ENCODE assay signal across 21 cellular contexts in genomic region chr13:35925669-35926068, GRCh38.
DNase-seq lines count a peak whose midpoint lies in the region; ATAC-seq and TF ChIP-seq lines count a peak whose summit lies in the region.
"Had no signal": no experiment of that assay in that cellular context is flagged by ENCODE, and none has a peak within 500 bp of the region (broad histone marks: within the 10 kb centered on the region; RNA-seq: fewer than 3 reads in every experiment).

No MANE protein-coding gene starts in this region.

- H2AFZ ChIP-seq in smooth muscle cell (ENCODE audit: low read depth) = no peak overlapping the region

- no peak for TF ChIP-seq EP300 in upper lobe of left lung (IDR thresholded peaks at IDR 0.05)

- no peak for TF ChIP-seq POLR2A in GM18505 (IDR thresholded peaks at IDR 0.05; ENCODE audit: borderline replicate concordance, extremely low read depth, insufficient read depth, insufficient read length)
- TF ChIP-seq POLR2A in upper lobe of left lung (IDR thresholded peaks at IDR 0.05) = no peak

- no peak overlapping the region for H3K4me3 Mint-ChIP-seq in chondrocyte (ENCODE audit: unreplicated experiment)
- H3K4me3 Mint-ChIP-seq: CD4-positive, CD25-positive, alpha-beta regulatory T cell; CD8-positive, alpha-beta memory T cell; H9; IgD-negative memory B cell had no signal

- H3K79me2 ChIP-seq in smooth muscle cell (ENCODE audit: low read depth) = no peaks in the 10 kb centered on the region

- H3K4me2 ChIP-seq in smooth muscle cell = peak overlapping the region; percentile 17

- no peak overlapping the region for H3K9ac ChIP-seq in smooth muscle cell (ENCODE audit: low read depth)

- H3K27ac ChIP-seq in smooth muscle cell (ENCODE audit: low read depth) = peak overlapping the region; percentile 90
- no peak overlapping the region for H3K27ac ChIP-seq in upper lobe of left lung

- peaks cover 6% of the 10 kb centered on the region for H3F3A ChIP-seq in smooth muscle cell (ENCODE audit: low read depth)

- 22% methylated on average over 3 of the region's 3 CpGs for WGBS in smooth muscle cell (ENCODE audit: low lambda C conversion rate)
- WGBS in upper lobe of left lung, 2 donors = 82 to 87% methylated on average over 3 of the region's 3 CpGs

- TF ChIP-seq CTCF in choroid plexus epithelial cell (conservative IDR thresholded peaks at IDR 0.05; ENCODE audit: low read depth, low read length) (no peak), smooth muscle cell (IDR thresholded peaks at IDR 0.05; ENCODE audit: borderline replicate concordance, insufficient read depth, poor library complexity, severe bottlenecking) (no peak), chondrocyte (IDR thresholded peaks at IDR 0.05) (no peak), upper lobe of left lung (IDR thresholded peaks at IDR 0.05) (no peak)

- H3K9me3 Mint-ChIP-seq in chondrocyte (ENCODE audit: low read depth) = peaks cover 1% of the 10 kb centered on the region

- ATAC-seq in GM18505 (IDR thresholded peaks at IDR 0.05; ENCODE audit: unreplicated experiment) (no peak), upper lobe of left lung (ENCODE audit: low FRiP score in 2 of 2) (no peak)

- H3K4me3 ChIP-seq in choroid plexus epithelial cell (ENCODE audit: low read depth, low read length) (no peak overlapping the region), smooth muscle cell (no peak overlapping the region), upper lobe of left lung (no peak overlapping the region)

- H3K36me3 ChIP-seq in smooth muscle cell (ENCODE audit: low read depth) = no peaks in the 10 kb centered on the region
- no peaks in the 10 kb centered on the region for H3K36me3 ChIP-seq in upper lobe of left lung
- H3K36me3 ChIP-seq: BE2C had no signal

- DNase-seq in ELR (ENCODE audit: low read depth) = peak; percentile 15
- DNase-seq in amniotic epithelial cell (ENCODE audit: low read depth) = peak; percentile 29
- peak; percentile 31 for DNase-seq in choroid plexus epithelial cell (ENCODE audit: low read depth)
- DNase-seq in smooth muscle cell (lab: John Stamatoyannopoulos, UW; ENCODE audit: unreplicated experiment) = no peak
- DNase-seq in NCI-H345 (lab: John Stamatoyannopoulos, UW) = no peak
- no peak for DNase-seq in chondrocyte (ENCODE audit: low spot score)
- no peak for DNase-seq in upper lobe of left lung
- DNase-seq: 8988T; BE2C; C1 segment of cervical spinal cord; CD4-positive, CD25-positive, alpha-beta regulatory T cell; CD8-positive, alpha-beta memory T cell; COR-L47; DMS 273 treated with DMSO at 0.1 percent for 48 hours; DMS53; DND-41; EL; GOT3; H9 had no signal

- H3K4me1 Mint-ChIP-seq in chondrocyte (ENCODE audit: low read depth) = peaks cover 70% of the 10 kb centered on the region
- H3K4me1 Mint-ChIP-seq: CD4-positive, CD25-positive, alpha-beta regulatory T cell; CD8-positive, alpha-beta memory T cell; IgD-negative memory B cell had no signal

- H3K9me3 ChIP-seq in smooth muscle cell (replicated peaks; ENCODE audit: low read depth) (no peaks in the 10 kb centered on the region), upper lobe of left lung (no peaks in the 10 kb centered on the region)
- H3K9me3 ChIP-seq: BE2C had no signal

- peaks cover 12% of the 10 kb centered on the region for H3K4me1 ChIP-seq in smooth muscle cell (ENCODE audit: low read depth)
- no peaks in the 10 kb centered on the region for H3K4me1 ChIP-seq in upper lobe of left lung

- no peaks in the 10 kb centered on the region for H4K20me1 ChIP-seq in smooth muscle cell (ENCODE audit: low read depth)

- H3K27me3 Mint-ChIP-seq in chondrocyte (ENCODE audit: low read depth) = no peaks in the 10 kb centered on the region
- H3K27me3 Mint-ChIP-seq: CD4-positive, CD25-positive, alpha-beta regulatory T cell; CD8-positive, alpha-beta memory T cell; IgD-negative memory B cell had no signal

- no peaks in the 10 kb centered on the region for H3K36me3 Mint-ChIP-seq in chondrocyte (ENCODE audit: low read depth)
- H3K36me3 Mint-ChIP-seq: CD4-positive, CD25-positive, alpha-beta regulatory T cell; CD8-positive, alpha-beta memory T cell; IgD-negative memory B cell had no signal

- H3K27me3 ChIP-seq in smooth muscle cell (ENCODE audit: low read depth) (no peaks in the 10 kb centered on the region), upper lobe of left lung (no peaks in the 10 kb centered on the region)
- H3K27me3 ChIP-seq: BE2C had no signal

- no peak overlapping the region for H3K27ac Mint-ChIP-seq in chondrocyte (ENCODE audit: unreplicated experiment)
- H3K27ac Mint-ChIP-seq: CD4-positive, CD25-positive, alpha-beta regulatory T cell; CD8-positive, alpha-beta memory T cell; H9; IgD-negative memory B cell had no signal

Comparison
In these comparisons a context has a peak if more than half of its experiments do, and no peak if none do; other contexts are left out.
1. DNase-seq: peak in ELR (single experiment), amniotic epithelial cell (single experiment) and choroid plexus epithelial cell (single experiment); none in smooth muscle cell (single experiment), NCI-H345 (single experiment), chondrocyte (single experiment) and upper lobe of left lung (0 of 2).